In the genomic region with DNA sequence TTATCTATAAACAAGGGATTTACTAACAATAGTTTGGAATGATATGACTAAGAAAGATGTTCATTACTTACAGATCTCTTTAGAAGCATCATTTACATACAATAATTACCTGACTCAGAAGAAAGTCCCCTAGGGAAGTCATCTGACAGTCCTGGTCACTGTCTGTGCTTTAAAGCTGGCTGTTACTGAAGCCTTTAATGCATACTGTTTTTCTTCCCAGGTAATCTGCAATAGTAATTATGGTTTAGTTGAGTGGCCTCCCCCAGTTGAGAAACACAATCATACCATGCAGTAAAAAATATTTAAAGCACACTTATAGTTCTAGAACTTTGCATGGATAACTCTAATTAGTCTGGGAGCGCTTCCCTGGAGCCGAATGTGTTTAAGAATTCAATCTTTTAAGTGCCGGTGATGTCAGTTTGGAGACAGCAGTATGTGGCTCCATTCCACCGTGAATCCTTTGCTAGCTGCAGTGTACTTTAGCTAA, we compare ENCODE assay signal across 1 cellular context.
TF ChIP-seq lines count a peak whose summit lies in the region.

No MANE protein-coding gene starts in this region.

TF ChIP-seq in IMR-90, 13 proteins besides CTCF, POLR2A, EP300 and RAD21 (continued from another document):
- TF ChIP-seq RCOR1 (IDR thresholded peaks at IDR 0.05; ENCODE audit: insufficient replicate concordance, low read length) = no peak
- no peak for TF ChIP-seq MXI1 (IDR thresholded peaks at IDR 0.05; ENCODE audit: borderline replicate concordance, low read depth, low read length)
- no peak for TF ChIP-seq CEBPB (IDR thresholded peaks at IDR 0.05; ENCODE audit: low read depth, low read length)
- TF ChIP-seq CHD1 (IDR thresholded peaks at IDR 0.05; ENCODE audit: low read depth, low read length) = no peak
- no peak for TF ChIP-seq FOS (IDR thresholded peaks at IDR 0.05; ENCODE audit: low read depth, low read length)
